20 cellular contexts compared by ENCODE assay signal in the genomic region with DNA sequence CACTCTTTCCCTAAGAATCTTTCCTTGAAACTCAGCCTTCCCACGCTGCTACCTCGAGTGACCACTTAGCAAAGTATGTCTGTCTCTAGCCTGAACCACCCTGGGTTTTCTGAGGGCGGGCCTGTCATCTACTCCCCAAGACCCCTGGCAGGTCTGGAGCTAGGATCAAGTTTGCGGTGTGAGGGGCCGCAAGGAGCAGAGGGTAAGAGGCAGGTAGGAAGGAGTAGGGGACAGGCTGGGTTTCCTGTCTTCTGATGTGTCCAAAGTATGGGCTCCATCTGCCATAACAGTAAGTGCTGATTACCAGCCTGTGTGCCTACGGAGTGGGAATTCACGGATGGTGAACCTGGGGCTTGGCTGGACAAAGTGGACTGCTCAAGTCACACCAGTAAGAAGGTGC. TPM values are rescaled to one million over a fixed set of nuclear protein-coding genes. Genes with fewer than 3 reads are reported as not detected.
DNase-seq lines count a peak whose midpoint lies in the region; ATAC-seq and TF ChIP-seq lines count a peak whose summit lies in the region.
"Had no signal": no experiment of that assay in that cellular context is flagged by ENCODE, and none has a peak within 500 bp of the region (broad histone marks: within the 10 kb centered on the region; RNA-seq: fewer than 3 reads in every experiment).

No MANE protein-coding gene starts in this region.

- DNase-seq in CD4-positive, alpha-beta memory T cell = peak in 1 of 5 donors; percentile 7
- DNase-seq in nephron progenitor cell = no peak
- no peak for DNase-seq in stimulated activated naive CD4-positive, alpha-beta T cell (lab: John Stamatoyannopoulos, UW)
- no peak for DNase-seq in activated naive CD8-positive, alpha-beta T cell treated with anti-CD3 and anti-CD28 coated beads, Interleukin-2, amount 50 U/mL, for 24 hours
- no peak for DNase-seq in prostate gland (ENCODE audit: low spot score)
- DNase-seq in NAMALWA (ENCODE audit: low spot score) = no peak
- DNase-seq: activated effector memory CD4-positive, alpha-beta T cell treated with anti-CD3 and anti-CD28 coated beads, Interleukin-2, amount 50 U/mL, for 16 hours; activated T-cell treated with anti-CD3 and anti-CD28 coated beads, Interleukin-2, amount 50 U/mL, for 1 hour; anterior cingulate cortex; effector CD4-positive, alpha-beta T cell; H9; mammary epithelial cell; Peyer's patch; stimulated activated CD4-positive, alpha-beta T cell treated with anti-CD3 and anti-CD28 coated beads, Interleukin-15, amount 100 ng/mL, for 24 hours; stimulated activated CD4-positive, alpha-beta T cell treated with anti-CD3 and anti-CD28 coated beads, Interleukin-4, amount 100 ng/mL, for 4 hours; T-helper 9 cell; upper lobe of right lung had no signal

- H3K9me3 ChIP-seq in CD4-positive, alpha-beta memory T cell (ENCODE audit: control insufficient read depth in 1 of 2, low read length in 2 of 2) = no peaks in the 10 kb centered on the region
- H3K9me3 ChIP-seq in KOPT-K1 (ENCODE audit: insufficient read depth, low read length, poor library complexity, severe bottlenecking) = no peaks in the 10 kb centered on the region
- no peaks in the 10 kb centered on the region for H3K9me3 ChIP-seq in prostate gland
- H3K9me3 ChIP-seq: Peyer's patch, upper lobe of right lung had no signal

- POLR2A ChIA-PET in CD4-positive, alpha-beta memory T cell (lab: Charles Lee; ENCODE audit: partially characterized antibody) = interaction anchor here (0.7 to 46.5 kb wide), 3 partner anchors 9 to 48 kb away, joined by 4 to 6960 read pairs (median 1138); partner anchors contain the start of gene ZFP36L2

- no peaks in the 10 kb centered on the region for H3K27me3 ChIP-seq in CD4-positive, alpha-beta memory T cell (ENCODE audit: insufficient read depth, low read length)
- H3K27me3 ChIP-seq in prostate gland (replicated peaks; ENCODE audit: insufficient read depth) = no peaks in the 10 kb centered on the region
- H3K27me3 ChIP-seq: Peyer's patch, upper lobe of right lung had no signal

- H3K4me1 Mint-ChIP-seq in CD4-positive, alpha-beta memory T cell = peaks cover 22 to 46% (median 30%) of the 10 kb centered on the region in 4 donors
- H3K4me1 Mint-ChIP-seq in dendritic cell treated with granulocyte-macrophage colony-stimulating factor and Interleukin-4, amounts not matched to agents 40 ng/mL and 50 ng/mL, for 4 days (ENCODE audit: low read depth) = peaks cover 38% of the 10 kb centered on the region
- H3K4me1 Mint-ChIP-seq in nephron progenitor cell = peaks cover 45% of the 10 kb centered on the region
- H3K4me1 Mint-ChIP-seq in activated naive CD8-positive, alpha-beta T cell treated with anti-CD3 and anti-CD28 coated beads, Interleukin-2, amount 50 U/mL, for 24 hours = peaks cover 27% of the 10 kb centered on the region

- intact Hi-C loops in CD4-positive, alpha-beta memory T cell (cut with micrococcal nuclease) = no loop called here
- intact Hi-C loops in dendritic cell treated with granulocyte-macrophage colony-stimulating factor and Interleukin-4, amounts not matched to agents 40 ng/mL and 50 ng/mL, for 4 days (cut with micrococcal nuclease) = no loop called here
- intact Hi-C loops in prostate gland (cut with DNase I) = no loop called here

- CTCF ChIA-PET in CD4-positive, alpha-beta memory T cell (lab: Charles Lee; ENCODE audit: partially characterized antibody) = interaction anchor here (1.1 to 1.8 kb wide), 4 partner anchors 14 to 68 kb away, joined by 3 to 4 read pairs (median 3); no protein-coding TSS in a partner anchor

- ATAC-seq in activated naive CD8-positive, alpha-beta T cell treated with anti-CD3 and anti-CD28 coated beads, Interleukin-2, amount 50 U/mL, for 24 hours = no peak
- ATAC-seq: upper lobe of right lung had no signal

- no peak overlapping the region for H3K4me3 Mint-ChIP-seq in CD4-positive, alpha-beta memory T cell
- no peak overlapping the region for H3K4me3 Mint-ChIP-seq in dendritic cell treated with granulocyte-macrophage colony-stimulating factor and Interleukin-4, amounts not matched to agents 40 ng/mL and 50 ng/mL, for 4 days
- H3K4me3 Mint-ChIP-seq in nephron progenitor cell = no peak overlapping the region
- no peak overlapping the region for H3K4me3 Mint-ChIP-seq in activated naive CD8-positive, alpha-beta T cell treated with anti-CD3 and anti-CD28 coated beads, Interleukin-2, amount 50 U/mL, for 24 hours
- H3K4me3 Mint-ChIP-seq: activated naive CD8-positive, alpha-beta T cell; H9 had no signal

- TF ChIP-seq CTCF in nephron progenitor cell (IDR thresholded peaks at IDR 0.05) = no peak
- no peak for TF ChIP-seq CTCF in prostate gland (IDR thresholded peaks at IDR 0.05)

- peak overlapping the region in 5 of 7 donors; percentile 12 to 53 (median 19) for H3K27ac Mint-ChIP-seq in CD4-positive, alpha-beta memory T cell
- peak overlapping the region; percentile 13 for H3K27ac Mint-ChIP-seq in dendritic cell treated with granulocyte-macrophage colony-stimulating factor and Interleukin-4, amounts not matched to agents 40 ng/mL and 50 ng/mL, for 4 days
- peak overlapping the region; percentile 13 for H3K27ac Mint-ChIP-seq in nephron progenitor cell
- H3K27ac Mint-ChIP-seq in activated naive CD8-positive, alpha-beta T cell treated with anti-CD3 and anti-CD28 coated beads, Interleukin-2, amount 50 U/mL, for 24 hours = no peak overlapping the region
- H3K27ac Mint-ChIP-seq: activated naive CD8-positive, alpha-beta T cell; H9 had no signal

- H3K4me1 ChIP-seq in CD4-positive, alpha-beta memory T cell (ENCODE audit: insufficient read depth, low read length) = peaks cover 31% of the 10 kb centered on the region
- no peaks in the 10 kb centered on the region for H3K4me1 ChIP-seq in prostate gland (replicated peaks)
- H3K4me1 ChIP-seq: upper lobe of right lung had no signal

- WGBS in prostate gland = 97% methylated on average over 7 of the region's 7 CpGs

- no peak overlapping the region for H3K4me3 ChIP-seq in CD4-positive, alpha-beta memory T cell (ENCODE audit: low read length in 2 of 2)
- no peak overlapping the region for H3K4me3 ChIP-seq in prostate gland
- H3K4me3 ChIP-seq: Peyer's patch, upper lobe of right lung had no signal

- no peaks in the 10 kb centered on the region for H3K36me3 ChIP-seq in CD4-positive, alpha-beta memory T cell (ENCODE audit: insufficient read depth, low read length)
- H3K36me3 ChIP-seq in KOPT-K1 (ENCODE audit: insufficient read depth, low read length) (no peaks in the 10 kb centered on the region), prostate gland (no peaks in the 10 kb centered on the region)
- H3K36me3 ChIP-seq: Peyer's patch, upper lobe of right lung had no signal

- H3K9me3 Mint-ChIP-seq in CD4-positive, alpha-beta memory T cell = peaks cover 0 to 1% (median 0%) of the 10 kb centered on the region in 8 donors
- H3K9me3 Mint-ChIP-seq in dendritic cell treated with granulocyte-macrophage colony-stimulating factor and Interleukin-4, amounts not matched to agents 40 ng/mL and 50 ng/mL, for 4 days = no peaks in the 10 kb centered on the region
- H3K9me3 Mint-ChIP-seq in nephron progenitor cell = no peaks in the 10 kb centered on the region
- H3K9me3 Mint-ChIP-seq in activated naive CD8-positive, alpha-beta T cell treated with anti-CD3 and anti-CD28 coated beads, Interleukin-2, amount 50 U/mL, for 24 hours = no peaks in the 10 kb centered on the region
- H3K9me3 Mint-ChIP-seq: H9 had no signal

- TF ChIP-seq POLR2A in prostate gland (IDR thresholded peaks at IDR 0.05) = no peak

- no peaks in the 10 kb centered on the region for H3K27me3 Mint-ChIP-seq in CD4-positive, alpha-beta memory T cell
- H3K27me3 Mint-ChIP-seq in dendritic cell treated with granulocyte-macrophage colony-stimulating factor and Interleukin-4, amounts not matched to agents 40 ng/mL and 50 ng/mL, for 4 days = peaks cover 4% of the 10 kb centered on the region
- peaks cover 6% of the 10 kb centered on the region for H3K27me3 Mint-ChIP-seq in nephron progenitor cell (ENCODE audit: low read depth, poor library complexity)
- no peaks in the 10 kb centered on the region for H3K27me3 Mint-ChIP-seq in activated naive CD8-positive, alpha-beta T cell treated with anti-CD3 and anti-CD28 coated beads, Interleukin-2, amount 50 U/mL, for 24 hours
- H3K27me3 Mint-ChIP-seq: activated naive CD8-positive, alpha-beta T cell had no signal

- H3K27ac ChIP-seq in CD4-positive, alpha-beta memory T cell (ENCODE audit: low read depth, low read length) = no peak overlapping the region
- H3K27ac ChIP-seq in KOPT-K1 (ENCODE audit: low read depth, low read length, poor library complexity, severe bottlenecking) = peak overlapping the region; percentile 91
- no peak overlapping the region for H3K27ac ChIP-seq in prostate gland
- H3K27ac ChIP-seq: Peyer's patch, upper lobe of right lung had no signal

- no peaks in the 10 kb centered on the region for H3K36me3 Mint-ChIP-seq in CD4-positive, alpha-beta memory T cell
- H3K36me3 Mint-ChIP-seq in dendritic cell treated with granulocyte-macrophage colony-stimulating factor and Interleukin-4, amounts not matched to agents 40 ng/mL and 50 ng/mL, for 4 days (ENCODE audit: low read depth) = no peaks in the 10 kb centered on the region
- no peaks in the 10 kb centered on the region for H3K36me3 Mint-ChIP-seq in nephron progenitor cell (ENCODE audit: low read depth)
- no peaks in the 10 kb centered on the region for H3K36me3 Mint-ChIP-seq in activated naive CD8-positive, alpha-beta T cell treated with anti-CD3 and anti-CD28 coated beads, Interleukin-2, amount 50 U/mL, for 24 hours (ENCODE audit: low read depth)
- H3K36me3 Mint-ChIP-seq: activated naive CD8-positive, alpha-beta T cell had no signal

RNA-seq across cellular contexts. Expression of gene ZFP36L2, which starts 25.4 kb away (rescaled TPM):
- 100 to 1,000 TPM; 456 to 464 TPM for total RNA-seq in CD4-positive, alpha-beta memory T cell
- 100 to 1,000 TPM; 271 to 523 TPM for polyA plus RNA-seq in CD4-positive, alpha-beta memory T cell
- total RNA-seq in prostate gland = 100 to 1,000 TPM; 117 to 256 TPM
